In the genomic region with DNA sequence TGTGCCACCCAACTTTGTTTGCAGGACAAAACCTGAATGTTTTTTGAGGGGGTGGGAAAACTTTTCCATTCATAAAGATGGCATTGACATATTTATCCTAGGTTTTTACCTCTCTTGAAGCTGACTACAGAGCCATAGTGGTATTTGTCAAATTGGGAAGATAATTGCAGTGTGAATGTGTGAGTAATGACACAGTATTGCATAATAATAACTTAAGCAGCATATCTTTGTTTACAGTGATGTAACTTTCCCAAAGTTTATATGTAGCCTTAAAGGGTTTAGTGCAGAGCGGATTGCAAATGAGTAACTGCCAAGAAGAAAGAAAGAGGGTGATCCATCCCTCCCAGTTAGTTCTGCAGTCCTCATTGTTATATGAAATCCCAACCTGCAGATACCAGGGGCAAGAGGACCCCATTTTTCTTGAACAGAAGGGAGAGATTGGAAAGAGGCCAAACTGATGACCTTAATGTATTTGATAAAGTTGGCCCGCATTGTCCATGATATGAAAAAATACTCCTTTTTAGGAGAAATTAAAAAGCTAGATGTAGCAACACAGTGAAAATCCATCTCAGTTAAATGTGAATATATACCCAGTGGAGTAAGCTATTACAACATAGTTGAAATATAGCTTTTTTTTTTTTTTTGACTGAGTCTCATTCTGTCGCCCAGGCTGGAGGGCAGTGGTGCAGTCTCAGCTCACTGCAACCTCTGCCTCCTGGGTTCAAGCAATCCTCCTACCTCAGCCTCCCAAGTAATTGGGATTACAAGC, we compare ENCODE assay signal across 1 cellular context.
TF ChIP-seq lines count a peak whose summit lies in the region.

No MANE protein-coding gene starts in this region.

TF ChIP-seq in GM23338, 12 proteins besides CTCF, POLR2A, EP300 and RAD21 (continued from another document):
- TF ChIP-seq, protein P1, sequence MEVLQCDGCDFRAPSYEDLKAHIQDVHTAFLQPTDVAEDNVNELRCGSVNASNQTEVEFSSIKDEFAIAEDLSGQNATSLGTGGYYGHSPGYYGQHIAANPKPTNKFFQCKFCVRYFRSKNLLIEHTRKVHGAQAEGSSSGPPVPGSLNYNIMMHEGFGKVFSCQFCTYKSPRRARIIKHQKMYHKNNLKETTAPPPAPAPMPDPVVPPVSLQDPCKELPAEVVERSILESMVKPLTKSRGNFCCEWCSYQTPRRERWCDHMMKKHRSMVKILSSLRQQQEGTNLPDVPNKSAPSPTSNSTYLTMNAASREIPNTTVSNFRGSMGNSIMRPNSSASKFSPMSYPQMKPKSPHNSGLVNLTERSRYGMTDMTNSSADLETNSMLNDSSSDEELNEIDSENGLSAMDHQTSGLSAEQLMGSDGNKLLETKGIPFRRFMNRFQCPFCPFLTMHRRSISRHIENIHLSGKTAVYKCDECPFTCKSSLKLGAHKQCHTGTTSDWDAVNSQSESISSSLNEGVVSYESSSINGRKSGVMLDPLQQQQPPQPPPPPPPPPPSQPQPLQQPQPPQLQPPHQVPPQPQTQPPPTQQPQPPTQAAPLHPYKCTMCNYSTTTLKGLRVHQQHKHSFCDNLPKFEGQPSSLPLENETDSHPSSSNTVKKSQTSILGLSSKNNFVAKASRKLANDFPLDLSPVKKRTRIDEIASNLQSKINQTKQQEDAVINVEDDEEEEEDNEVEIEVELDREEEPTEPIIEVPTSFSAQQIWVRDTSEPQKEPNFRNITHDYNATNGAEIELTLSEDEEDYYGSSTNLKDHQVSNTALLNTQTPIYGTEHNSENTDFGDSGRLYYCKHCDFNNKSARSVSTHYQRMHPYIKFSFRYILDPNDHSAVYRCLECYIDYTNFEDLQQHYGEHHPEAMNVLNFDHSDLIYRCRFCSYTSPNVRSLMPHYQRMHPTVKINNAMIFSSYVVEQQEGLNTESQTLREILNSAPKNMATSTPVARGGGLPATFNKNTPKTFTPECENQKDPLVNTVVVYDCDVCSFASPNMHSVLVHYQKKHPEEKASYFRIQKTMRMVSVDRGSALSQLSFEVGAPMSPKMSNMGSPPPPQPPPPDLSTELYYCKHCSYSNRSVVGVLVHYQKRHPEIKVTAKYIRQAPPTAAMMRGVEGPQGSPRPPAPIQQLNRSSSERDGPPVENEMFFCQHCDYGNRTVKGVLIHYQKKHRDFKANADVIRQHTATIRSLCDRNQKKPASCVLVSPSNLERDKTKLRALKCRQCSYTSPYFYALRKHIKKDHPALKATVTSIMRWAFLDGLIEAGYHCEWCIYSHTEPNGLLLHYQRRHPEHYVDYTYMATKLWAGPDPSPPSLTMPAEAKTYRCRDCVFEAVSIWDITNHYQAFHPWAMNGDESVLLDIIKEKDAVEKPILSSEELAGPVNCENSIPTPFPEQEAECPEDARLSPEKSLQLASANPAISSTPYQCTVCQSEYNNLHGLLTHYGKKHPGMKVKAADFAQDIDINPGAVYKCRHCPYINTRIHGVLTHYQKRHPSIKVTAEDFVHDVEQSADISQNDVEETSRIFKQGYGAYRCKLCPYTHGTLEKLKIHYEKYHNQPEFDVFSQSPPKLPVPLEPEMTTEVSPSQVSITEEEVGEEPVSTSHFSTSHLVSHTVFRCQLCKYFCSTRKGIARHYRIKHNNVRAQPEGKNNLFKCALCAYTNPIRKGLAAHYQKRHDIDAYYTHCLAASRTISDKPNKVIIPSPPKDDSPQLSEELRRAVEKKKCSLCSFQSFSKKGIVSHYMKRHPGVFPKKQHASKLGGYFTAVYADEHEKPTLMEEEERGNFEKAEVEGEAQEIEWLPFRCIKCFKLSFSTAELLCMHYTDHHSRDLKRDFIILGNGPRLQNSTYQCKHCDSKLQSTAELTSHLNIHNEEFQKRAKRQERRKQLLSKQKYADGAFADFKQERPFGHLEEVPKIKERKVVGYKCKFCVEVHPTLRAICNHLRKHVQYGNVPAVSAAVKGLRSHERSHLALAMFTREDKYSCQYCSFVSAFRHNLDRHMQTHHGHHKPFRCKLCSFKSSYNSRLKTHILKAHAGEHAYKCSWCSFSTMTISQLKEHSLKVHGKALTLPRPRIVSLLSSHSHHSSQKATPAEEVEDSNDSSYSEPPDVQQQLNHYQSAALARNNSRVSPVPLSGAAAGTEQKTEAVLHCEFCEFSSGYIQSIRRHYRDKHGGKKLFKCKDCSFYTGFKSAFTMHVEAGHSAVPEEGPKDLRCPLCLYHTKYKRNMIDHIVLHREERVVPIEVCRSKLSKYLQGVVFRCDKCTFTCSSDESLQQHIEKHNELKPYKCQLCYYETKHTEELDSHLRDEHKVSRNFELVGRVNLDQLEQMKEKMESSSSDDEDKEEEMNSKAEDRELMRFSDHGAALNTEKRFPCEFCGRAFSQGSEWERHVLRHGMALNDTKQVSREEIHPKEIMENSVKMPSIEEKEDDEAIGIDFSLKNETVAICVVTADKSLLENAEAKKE (CRISPR knock-in tag; IDR thresholded peaks at IDR 0.05) = no peak
- no peak for TF ChIP-seq STAT1 (IDR thresholded peaks at IDR 0.05; ENCODE audit: unreplicated experiment)
- TF ChIP-seq NANOG (IDR thresholded peaks at IDR 0.05; ENCODE audit: borderline replicate concordance) = no peak
- no peak for TF ChIP-seq EZH2phosphoT487 (IDR thresholded peaks at IDR 0.05; ENCODE audit: unreplicated experiment)
